ENCODE assay signal across 25 cellular contexts in the genomic region with DNA sequence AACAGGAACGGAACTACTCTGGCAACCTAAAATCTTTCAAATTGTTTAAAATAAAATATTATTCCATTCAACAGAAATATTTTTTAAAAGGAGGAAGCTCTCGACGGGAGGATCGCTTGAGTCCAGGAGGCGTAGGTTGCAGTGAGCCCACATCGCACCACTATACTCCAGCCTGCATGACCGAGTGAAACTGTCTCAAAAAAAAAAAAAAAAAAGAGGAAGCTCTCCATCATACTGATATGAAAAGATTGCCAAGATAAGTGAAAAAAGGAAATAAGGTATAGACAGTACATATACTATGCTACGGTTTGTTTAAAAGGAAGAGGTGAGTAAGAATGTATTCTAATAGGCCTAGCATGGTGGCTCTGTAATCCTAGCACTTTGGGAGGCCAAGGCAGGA. TPM values are rescaled to one million over a fixed set of nuclear protein-coding genes. Genes with fewer than 3 reads are reported as not detected.
DNase-seq lines count a peak whose midpoint lies in the region; ATAC-seq and TF ChIP-seq lines count a peak whose summit lies in the region.
"Had no signal": no experiment of that assay in that cellular context is flagged by ENCODE, and none has a peak within 500 bp of the region (broad histone marks: within the 10 kb centered on the region; RNA-seq: fewer than 3 reads in every experiment).

No MANE protein-coding gene starts in this region.

- peaks cover 39% of the 10 kb centered on the region for H3K36me3 Mint-ChIP-seq in T-helper 2 cell treated with Interferon-gamma antibody and Interleukin-4, amounts not matched to agents 5 μg/mL and 100 μg/mL, for 36 hours (ENCODE audit: low read depth)
- peaks cover 31% of the 10 kb centered on the region for H3K36me3 Mint-ChIP-seq in activated B cell treated with CpG ODN at 0.5 μM for 24 hours (ENCODE audit: low read depth)
- peaks cover 27 to 49% of the 10 kb centered on the region in 2 donors for H3K36me3 Mint-ChIP-seq in stimulated activated naive B cell treated with anti-CD40 and anti-IgM and Interleukin-4, amounts not matched to agents 10 μg/mL and 1 μg/mL and 100 μg/mL, for 72 hours

- no peaks in the 10 kb centered on the region for H3K9me3 Mint-ChIP-seq in T-helper 2 cell treated with Interferon-gamma antibody and Interleukin-4, amounts not matched to agents 5 μg/mL and 100 μg/mL, for 36 hours
- no peaks in the 10 kb centered on the region for H3K9me3 Mint-ChIP-seq in activated B cell treated with CpG ODN at 0.5 μM for 24 hours
- H3K9me3 Mint-ChIP-seq in stimulated activated naive B cell treated with anti-CD40 and anti-IgM and Interleukin-4, amounts not matched to agents 10 μg/mL and 1 μg/mL and 100 μg/mL, for 72 hours = no peaks in the 10 kb centered on the region
- H3K9me3 Mint-ChIP-seq: activated T-cell treated with anti-CD3 and anti-CD28 coated beads, Interleukin-2, amount 50 U/mL, for 72 hours had no signal

- H3K27me3 Mint-ChIP-seq in T-helper 2 cell treated with Interferon-gamma antibody and Interleukin-4, amounts not matched to agents 5 μg/mL and 100 μg/mL, for 36 hours (ENCODE audit: low read depth) = peaks cover 2% of the 10 kb centered on the region
- H3K27me3 Mint-ChIP-seq in activated B cell treated with CpG ODN at 0.5 μM for 24 hours = no peaks in the 10 kb centered on the region
- no peaks in the 10 kb centered on the region for H3K27me3 Mint-ChIP-seq in stimulated activated naive B cell treated with anti-CD40 and anti-IgM and Interleukin-4, amounts not matched to agents 10 μg/mL and 1 μg/mL and 100 μg/mL, for 72 hours

- no peak overlapping the region for H3K27ac Mint-ChIP-seq in T-helper 2 cell treated with Interferon-gamma antibody and Interleukin-4, amounts not matched to agents 5 μg/mL and 100 μg/mL, for 36 hours
- no peak overlapping the region for H3K27ac Mint-ChIP-seq in activated B cell treated with CpG ODN at 0.5 μM for 24 hours
- peak overlapping the region; percentile 89 for H3K27ac Mint-ChIP-seq in stimulated activated naive B cell treated with anti-CD40 and anti-IgM and Interleukin-4, amounts not matched to agents 10 μg/mL and 1 μg/mL and 100 μg/mL, for 72 hours
- H3K27ac Mint-ChIP-seq: activated CD8-positive, alpha-beta T cell treated with anti-CD3 and anti-CD28 coated beads, Interleukin-2, amount 10 ng/mL, durations not matched to agents 7 days and 5 days; activated naive CD4-positive, alpha-beta T cell treated with anti-CD3 and anti-CD28 coated beads, Interleukin-2, amount 50 U/mL, for 72 hours; activated T-cell treated with anti-CD3 and anti-CD28 coated beads, Interleukin-2, amount 50 U/mL, for 72 hours had no signal

- DNase-seq in T-helper 2 cell treated with Interferon-gamma antibody and Interleukin-4, amounts not matched to agents 5 μg/mL and 100 μg/mL, for 36 hours (ENCODE audit: low spot score) = no peak
- DNase-seq in T-helper 2 cell (no peak), NOMO-1 treated with DMSO at 0.1 percent for 48 hours (lab: John Stamatoyannopoulos, UW; ENCODE audit: unreplicated experiment) (peak; percentile 80), activated B cell treated with CpG ODN at 0.5 μM for 24 hours (no peak), inferior parietal cortex (ENCODE audit: extremely low spot score) (no peak), OCI-M2 (lab: John Stamatoyannopoulos, UW; ENCODE audit: unreplicated experiment) (no peak), DMS79 treated with DMSO at 0.1 percent for 48 hours (lab: John Stamatoyannopoulos, UW) (no peak)
- DNase-seq in stimulated activated naive B cell treated with anti-CD40 and anti-IgM and Interleukin-4, amounts not matched to agents 10 μg/mL and 1 μg/mL and 100 μg/mL, for 72 hours = no peak
- DNase-seq: 8988T; activated CD8-positive, alpha-beta T cell treated with anti-CD3 and anti-CD28 coated beads, Interleukin-2, amount 10 ng/mL, durations not matched to agents 7 days and 5 days; activated T-cell treated with anti-CD3 and anti-CD28 coated beads, Interleukin-2, amount 50 U/mL, for 72 hours; cerebellar nuclear complex; DMS153; effector CD4-positive, alpha-beta T cell; erythroblast; foreskin keratinocyte; GOT3; hippocampal formation; NCI-H1105; NCI-H2081 treated with DMSO at 0.1 percent for 48 hours; NCI-H510A; right lobe of liver; stimulated activated CD8-positive, alpha-beta memory T cell treated with anti-CD3 and anti-CD28 coated beads, Interleukin-4, amount 100 ng/mL, for 48 hours had no signal

- H3K4me3 Mint-ChIP-seq in T-helper 2 cell treated with Interferon-gamma antibody and Interleukin-4, amounts not matched to agents 5 μg/mL and 100 μg/mL, for 36 hours = peak overlapping the region; percentile 30
- H3K4me3 Mint-ChIP-seq in activated B cell treated with CpG ODN at 0.5 μM for 24 hours = peak overlapping the region; percentile 36
- peak overlapping the region; percentile 3 to 47 for H3K4me3 Mint-ChIP-seq in stimulated activated naive B cell treated with anti-CD40 and anti-IgM and Interleukin-4, amounts not matched to agents 10 μg/mL and 1 μg/mL and 100 μg/mL, for 72 hours
- H3K4me3 Mint-ChIP-seq: activated CD8-positive, alpha-beta T cell treated with anti-CD3 and anti-CD28 coated beads, Interleukin-2, amount 10 ng/mL, durations not matched to agents 7 days and 5 days; activated T-cell treated with anti-CD3 and anti-CD28 coated beads, Interleukin-2, amount 50 U/mL, for 72 hours had no signal

- POLR2A ChIA-PET in activated B cell treated with CpG ODN at 0.5 μM for 24 hours (lab: Charles Lee) = no interaction called here

- intact Hi-C loops in activated B cell treated with CpG ODN at 0.5 μM for 24 hours (cut with micrococcal nuclease) = loop anchor here (5.0 to 10.0 kb wide), 3 partner anchors 288 to 1363 kb away; a partner anchor contains a TSS

- CTCF ChIA-PET in activated B cell treated with CpG ODN at 0.5 μM for 24 hours (lab: Charles Lee) = interaction anchor here (0.8 kb wide), 1 partner anchor 10 kb away, joined by 3 read pairs; no protein-coding TSS in a partner anchor

- TF ChIP-seq CTCF in activated B cell treated with CpG ODN at 0.5 μM for 24 hours (IDR thresholded peaks at IDR 0.05) = no peak

- ATAC-seq in activated B cell treated with CpG ODN at 0.5 μM for 24 hours (ENCODE audit: low read depth) = peak; percentile 6
- peak; percentile 44 to 51 for ATAC-seq in stimulated activated naive B cell treated with anti-CD40 and anti-IgM and Interleukin-4, amounts not matched to agents 10 μg/mL and 1 μg/mL and 100 μg/mL, for 72 hours (replicated peaks)
- ATAC-seq: activated CD8-positive, alpha-beta T cell treated with anti-CD3 and anti-CD28 coated beads, Interleukin-2, amount 10 ng/mL, durations not matched to agents 7 days and 5 days; activated naive CD4-positive, alpha-beta T cell treated with anti-CD3 and anti-CD28 coated beads, Interleukin-2, amount 50 U/mL, for 72 hours; activated T-cell treated with anti-CD3 and anti-CD28 coated beads, Interleukin-2, amount 50 U/mL, for 72 hours; foreskin keratinocyte; right lobe of liver; Right ventricle myocardium inferior had no signal

- peaks cover 36% of the 10 kb centered on the region for H3K4me1 Mint-ChIP-seq in T-helper 2 cell treated with Interferon-gamma antibody and Interleukin-4, amounts not matched to agents 5 μg/mL and 100 μg/mL, for 36 hours (ENCODE audit: low read depth)
- H3K4me1 Mint-ChIP-seq in activated B cell treated with CpG ODN at 0.5 μM for 24 hours = peaks cover 47% of the 10 kb centered on the region
- H3K4me1 Mint-ChIP-seq in stimulated activated naive B cell treated with anti-CD40 and anti-IgM and Interleukin-4, amounts not matched to agents 10 μg/mL and 1 μg/mL and 100 μg/mL, for 72 hours = peaks cover 33 to 45% of the 10 kb centered on the region in 2 donors

RNA-seq across cellular contexts. Expression of a gene that starts 3.6 kb away (rescaled TPM):
- total RNA-seq in activated B cell treated with CpG ODN at 0.5 μM for 24 hours = 16.6 and 21.6 TPM in 2 replicates
